Comparison of ENCODE assay signal across 24 cellular contexts in the genomic region with DNA sequence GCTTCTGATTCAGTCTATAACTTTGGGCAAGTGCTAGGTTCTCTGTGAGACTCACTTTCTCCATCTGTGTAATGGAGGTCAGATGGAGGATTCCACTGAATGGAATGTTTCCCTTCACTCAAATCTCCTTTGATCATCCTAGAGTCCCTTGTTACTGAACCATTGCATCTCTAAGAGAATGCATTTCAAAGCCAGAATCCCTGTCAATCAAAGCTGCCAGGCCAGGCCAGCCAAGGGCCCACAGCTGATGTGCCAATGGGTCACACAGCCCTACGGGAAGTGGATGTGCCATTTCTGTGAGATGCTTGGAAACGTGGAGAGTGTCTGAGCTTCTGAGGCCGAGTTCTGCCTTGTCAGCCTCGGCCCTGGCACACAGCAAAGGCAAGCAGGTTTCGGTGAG. TPM values are rescaled to one million over a fixed set of nuclear protein-coding genes. Genes with fewer than 3 reads are reported as not detected.
"Had no signal": no experiment of that assay in that cellular context is flagged by ENCODE, and none has a peak within 500 bp of the region (broad histone marks: within the 10 kb centered on the region; RNA-seq: fewer than 3 reads in every experiment).

No MANE protein-coding gene starts in this region.

- H3K9me3 ChIP-seq: left lung, ovary, right lobe of liver, testis, tibial nerve, upper lobe of right lung, vagina had no signal

- ATAC-seq: left lung; naive thymus-derived CD4-positive, alpha-beta T cell; stimulated activated memory B cell treated with anti-CD40 and anti-IgM and Interleukin-4, amounts not matched to agents 10 μg/mL and 1 μg/mL and 100 μg/mL, for 72 hours; stimulated activated naive CD8-positive, alpha-beta T cell treated with anti-CD3 and anti-CD28 coated beads, Interleukin-15, amount 100 ng/mL, for 72 hours; upper lobe of right lung had no signal

- H3K36me3 ChIP-seq: left lung, ovary, right lobe of liver, upper lobe of right lung, vagina had no signal

- H3K4me3 ChIP-seq: coronary artery, left lung, lung, ovary, right lobe of liver, testis, tibial nerve, upper lobe of right lung, vagina had no signal

- H3K27me3 ChIP-seq: left lung, ovary, right lobe of liver, testis, tibial nerve, upper lobe of right lung, vagina had no signal

- DNase-seq: effector CD4-positive, alpha-beta T cell; endodermal cell; erythroblast; foreskin melanocyte; islet precursor cell; left lung; mesenchymal stem cell; midbrain; naive thymus-derived CD4-positive, alpha-beta T cell; ovary; right lobe of liver; stimulated activated CD4-positive, alpha-beta T cell treated with anti-CD3 and anti-CD28 coated beads, Interleukin-15, amount 100 ng/mL, for 24 hours; stimulated activated CD4-positive, alpha-beta T cell treated with anti-CD3 and anti-CD28 coated beads, Interleukin-1b, Interleukin-23, amount 100 ng/mL, for 48 hours; stimulated activated CD4-positive, alpha-beta T cell treated with anti-CD3 and anti-CD28 coated beads, Interleukin-4, amount 100 ng/mL, for 24 hours; stimulated activated naive CD8-positive, alpha-beta T cell treated with anti-CD3 and anti-CD28 coated beads, Interleukin-15, amount 100 ng/mL, for 72 hours; testis had no signal

- FAIRE-seq: endothelial cell of umbilical vein had no signal

- H3K27ac ChIP-seq: coronary artery, left lung, ovary, right lobe of liver, testis, tibial nerve, upper lobe of right lung, vagina had no signal

- H3K4me1 ChIP-seq: left lung, right lobe of liver, testis, tibial nerve, upper lobe of right lung, vagina had no signal

RNA-seq across cellular contexts. Expression of a gene that starts 32.4 kb away (rescaled TPM):
- polyA plus RNA-seq: naive thymus-derived CD4-positive, alpha-beta T cell; neural cell had no signal
